19 cellular contexts compared by ENCODE assay signal in the genomic region with DNA sequence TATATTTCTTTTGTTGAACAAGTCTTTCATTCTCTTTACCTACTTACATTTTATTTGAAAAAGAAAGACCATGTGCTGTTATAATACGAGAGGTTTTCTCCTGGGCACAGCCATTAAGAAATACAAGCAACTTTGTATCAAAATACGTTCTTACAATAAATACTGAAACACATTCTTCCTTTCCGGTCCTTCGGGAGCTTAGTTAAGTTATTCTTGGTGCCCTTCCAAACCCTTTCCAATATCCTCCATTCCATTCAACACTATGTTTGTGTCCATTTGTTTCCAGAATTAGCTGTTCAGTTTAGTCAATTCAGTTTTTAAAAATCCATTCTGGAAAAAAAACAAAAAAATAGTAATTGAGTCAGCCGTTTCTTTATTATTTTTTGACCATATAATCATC.
"Had no signal": no experiment of that assay in that cellular context is flagged by ENCODE, and none has a peak within 500 bp of the region (broad histone marks: within the 10 kb centered on the region; RNA-seq: fewer than 3 reads in every experiment).

No MANE protein-coding gene starts in this region.

- DNase-seq: activated CD4-positive, alpha-beta memory T cell treated with anti-CD3 and anti-CD28 coated beads, Interleukin-2, amount 10 ng/mL, durations not matched to agents 7 days and 5 days; activated CD4-positive, alpha-beta T cell treated with anti-CD3 and anti-CD28 coated beads, Interleukin-2, amount 10 ng/mL, durations not matched to agents 24 days and 14 days; activated effector memory CD4-positive, alpha-beta T cell treated with Interleukin-2 at 50 U/mL for 16 hours; activated naive CD4-positive, alpha-beta T cell treated with anti-CD3 and anti-CD28 coated beads for 36 hours; activated naive CD8-positive, alpha-beta T cell treated with anti-CD3 and anti-CD28 coated beads, Interleukin-2, amount 50 U/mL, for 24 hours; activated T-cell treated with anti-CD3 and anti-CD28 coated beads, Interleukin-2, amount 50 U/mL, for 72 hours; esophagus squamous epithelium; foreskin keratinocyte; immature natural killer cell; kidney glomerular epithelial cell; nephron progenitor cell; posterior cingulate gyrus; sigmoid colon; stimulated activated CD4-positive, alpha-beta T cell treated with anti-CD3 and anti-CD28 coated beads, Interleukin-2, amount 100 ng/mL, for 48 hours; stimulated activated CD8-positive, alpha-beta memory T cell treated with anti-CD3 and anti-CD28 coated beads, Interleukin-4, amount 100 ng/mL, for 48 hours; stimulated activated naive CD4-positive, alpha-beta T cell treated with Interleukin-2 at 50 U/mL for 16 hours; T-helper 2 cell had no signal

- H3K4me3 ChIP-seq: breast epithelium, coronary artery, esophagus squamous epithelium, sigmoid colon had no signal

- ATAC-seq: activated naive CD8-positive, alpha-beta T cell treated with anti-CD3 and anti-CD28 coated beads, Interleukin-2, amount 50 U/mL, for 24 hours; activated T-cell treated with anti-CD3 and anti-CD28 coated beads, Interleukin-2, amount 50 U/mL, for 72 hours; foreskin keratinocyte had no signal

- H3K27me3 ChIP-seq: breast epithelium, esophagus squamous epithelium, foreskin keratinocyte, sigmoid colon had no signal

- H3K9me3 ChIP-seq: breast epithelium, esophagus squamous epithelium, sigmoid colon had no signal

- H3K27ac ChIP-seq: breast epithelium, coronary artery, esophagus squamous epithelium, foreskin keratinocyte, sigmoid colon had no signal

- H3K36me3 ChIP-seq: breast epithelium, esophagus squamous epithelium, sigmoid colon had no signal

- H3K4me1 ChIP-seq: breast epithelium, esophagus squamous epithelium, foreskin keratinocyte, sigmoid colon had no signal
